In the genomic region with DNA sequence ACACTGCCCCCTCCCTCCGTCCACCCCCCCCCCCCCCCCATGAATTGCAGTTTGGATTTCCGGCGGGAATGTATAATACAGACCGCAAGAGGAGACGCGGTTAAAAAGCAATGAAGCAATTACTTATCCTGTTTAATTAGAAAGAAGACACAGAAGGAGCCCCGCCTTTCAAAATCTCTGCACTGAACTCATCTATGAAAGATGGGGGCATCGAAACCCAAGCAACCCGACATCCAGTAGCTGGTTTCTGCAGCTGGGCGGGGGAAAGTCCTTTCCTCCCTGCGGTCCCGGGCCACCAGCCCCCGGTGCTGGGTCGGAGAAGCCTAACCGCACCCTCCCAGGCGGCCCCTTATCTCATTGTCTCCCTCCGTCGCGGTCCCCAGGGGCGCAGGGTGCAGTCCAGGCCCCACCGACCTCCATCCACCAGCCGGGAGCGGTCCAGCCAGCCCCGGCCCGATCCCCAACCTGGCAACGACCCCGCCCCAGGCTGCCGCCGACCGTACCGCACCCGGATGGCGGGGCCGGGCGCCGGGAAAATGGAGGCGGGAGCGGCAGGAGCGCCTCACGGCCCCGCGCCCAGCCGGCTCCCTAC, we compare ENCODE assay signal across 1 cellular context.
TF ChIP-seq lines count a peak whose summit lies in the region.

No MANE protein-coding gene starts in this region.

TF ChIP-seq in HepG2, 621 proteins besides CTCF, POLR2A, EP300 and RAD21 (continued from another document):
- TF ChIP-seq KDM2A (CRISPR knock-in tag; IDR thresholded peaks at IDR 0.05; ENCODE audit: borderline replicate concordance, low read depth) (0 out of 2 replicates have a peak, but pooled peaks have one; percentile 10), ZNF772 (CRISPR knock-in tag; IDR thresholded peaks at IDR 0.05) (0 out of 2 replicates have a peak, but pooled peaks have one; percentile 19), ZNF766 (CRISPR knock-in tag; IDR thresholded peaks at IDR 0.05; ENCODE audit: borderline replicate concordance) (no peak), HDAC1 (CRISPR knock-in tag; IDR thresholded peaks at IDR 0.05) (peak; percentile 69), MXD4 (CRISPR knock-in tag; IDR thresholded peaks at IDR 0.05) (no peak), ZKSCAN1 (IDR thresholded peaks at IDR 0.05; ENCODE audit: low read length) (no peak), ZFP36L1 (CRISPR knock-in tag; IDR thresholded peaks at IDR 0.05) (no peak; the same call in 1 of the 2 replicates)
- TF ChIP-seq, protein P1, sequence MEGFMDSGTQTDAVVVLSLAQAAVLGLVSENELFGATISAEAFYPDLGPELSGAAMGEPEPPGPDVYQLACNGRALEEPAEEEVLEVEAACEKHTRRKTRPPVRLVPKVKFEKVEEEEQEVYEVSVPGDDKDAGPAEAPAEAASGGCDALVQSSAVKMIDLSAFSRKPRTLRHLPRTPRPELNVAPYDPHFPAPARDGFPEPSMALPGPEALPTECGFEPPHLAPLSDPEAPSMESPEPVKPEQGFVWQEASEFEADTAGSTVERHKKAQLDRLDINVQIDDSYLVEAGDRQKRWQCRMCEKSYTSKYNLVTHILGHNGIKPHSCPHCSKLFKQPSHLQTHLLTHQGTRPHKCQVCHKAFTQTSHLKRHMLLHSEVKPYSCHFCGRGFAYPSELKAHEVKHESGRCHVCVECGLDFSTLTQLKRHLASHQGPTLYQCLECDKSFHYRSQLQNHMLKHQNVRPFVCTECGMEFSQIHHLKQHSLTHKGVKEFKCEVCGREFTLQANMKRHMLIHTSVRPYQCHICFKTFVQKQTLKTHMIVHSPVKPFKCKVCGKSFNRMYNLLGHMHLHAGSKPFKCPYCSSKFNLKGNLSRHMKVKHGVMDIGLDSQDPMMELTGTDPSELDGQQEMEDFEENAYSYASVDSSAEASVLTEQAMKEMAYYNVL (CRISPR knock-in tag; IDR thresholded peaks at IDR 0.05; ENCODE audit: borderline replicate concordance): no peak
- TF ChIP-seq, protein P2, sequence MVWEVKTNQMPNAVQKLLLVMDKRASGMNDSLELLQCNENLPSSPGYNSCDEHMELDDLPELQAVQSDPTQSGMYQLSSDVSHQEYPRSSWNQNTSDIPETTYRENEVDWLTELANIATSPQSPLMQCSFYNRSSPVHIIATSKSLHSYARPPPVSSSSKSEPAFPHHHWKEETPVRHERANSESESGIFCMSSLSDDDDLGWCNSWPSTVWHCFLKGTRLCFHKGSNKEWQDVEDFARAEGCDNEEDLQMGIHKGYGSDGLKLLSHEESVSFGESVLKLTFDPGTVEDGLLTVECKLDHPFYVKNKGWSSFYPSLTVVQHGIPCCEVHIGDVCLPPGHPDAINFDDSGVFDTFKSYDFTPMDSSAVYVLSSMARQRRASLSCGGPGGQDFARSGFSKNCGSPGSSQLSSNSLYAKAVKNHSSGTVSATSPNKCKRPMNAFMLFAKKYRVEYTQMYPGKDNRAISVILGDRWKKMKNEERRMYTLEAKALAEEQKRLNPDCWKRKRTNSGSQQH (CRISPR knock-in tag; IDR thresholded peaks at IDR 0.05; ENCODE audit: low read depth): peak; percentile 13; the same call in 1 of the 2 replicates
- TF ChIP-seq, protein P3, sequence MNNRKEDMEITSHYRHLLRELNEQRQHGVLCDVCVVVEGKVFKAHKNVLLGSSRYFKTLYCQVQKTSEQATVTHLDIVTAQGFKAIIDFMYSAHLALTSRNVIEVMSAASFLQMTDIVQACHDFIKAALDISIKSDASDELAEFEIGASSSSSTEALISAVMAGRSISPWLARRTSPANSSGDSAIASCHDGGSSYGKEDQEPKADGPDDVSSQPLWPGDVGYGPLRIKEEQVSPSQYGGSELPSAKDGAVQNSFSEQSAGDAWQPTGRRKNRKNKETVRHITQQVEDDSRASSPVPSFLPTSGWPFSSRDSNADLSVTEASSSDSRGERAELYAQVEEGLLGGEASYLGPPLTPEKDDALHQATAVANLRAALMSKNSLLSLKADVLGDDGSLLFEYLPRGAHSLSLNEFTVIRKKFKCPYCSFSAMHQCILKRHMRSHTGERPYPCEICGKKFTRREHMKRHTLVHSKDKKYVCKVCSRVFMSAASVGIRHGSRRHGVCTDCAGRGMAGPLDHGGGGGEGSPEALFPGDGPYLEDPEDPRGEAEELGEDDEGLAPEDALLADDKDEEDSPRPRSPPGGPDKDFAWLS (CRISPR knock-in tag; IDR thresholded peaks at IDR 0.05; ENCODE audit: borderline replicate concordance): no peak; the same call in 1 of the 2 replicates
- TF ChIP-seq, protein P4, sequence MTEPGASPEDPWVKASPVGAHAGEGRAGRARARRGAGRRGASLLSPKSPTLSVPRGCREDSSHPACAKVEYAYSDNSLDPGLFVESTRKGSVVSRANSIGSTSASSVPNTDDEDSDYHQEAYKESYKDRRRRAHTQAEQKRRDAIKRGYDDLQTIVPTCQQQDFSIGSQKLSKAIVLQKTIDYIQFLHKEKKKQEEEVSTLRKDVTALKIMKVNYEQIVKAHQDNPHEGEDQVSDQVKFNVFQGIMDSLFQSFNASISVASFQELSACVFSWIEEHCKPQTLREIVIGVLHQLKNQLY (CRISPR knock-in tag; IDR thresholded peaks at IDR 0.05): no peak
